ENCODE assay signal across 17 cellular contexts in genomic region chr1:202202500-202203168, GRCh38. TPM values are rescaled to one million over a fixed set of nuclear protein-coding genes. Genes with fewer than 3 reads are reported as not detected.
DNase-seq lines count a peak whose midpoint lies in the region; ATAC-seq, FAIRE-seq and TF ChIP-seq lines count a peak whose summit lies in the region.
"Had no signal": no experiment of that assay in that cellular context is flagged by ENCODE, and none has a peak within 500 bp of the region (broad histone marks: within the 10 kb centered on the region; RNA-seq: fewer than 3 reads in every experiment).

No MANE protein-coding gene starts in this region.

- H3K9me3 Mint-ChIP-seq in natural killer cell treated with Interleukin-12 subunit alpha and Interleukin-12 subunit beta and Interleukin-15 and Interleukin-18, amount 100 ng/mL, for 72 hours: no peaks in the 10 kb centered on the region

- peak overlapping the region; percentile 22 to 75 for H3K27ac Mint-ChIP-seq in natural killer cell treated with Interleukin-12 subunit alpha and Interleukin-12 subunit beta and Interleukin-15 and Interleukin-18, amount 100 ng/mL, for 72 hours

- no peaks in the 10 kb centered on the region for H3K79me2 ChIP-seq in GM12878 (ENCODE audit: control insufficient read depth, insufficient read depth, low read length)

- H3K27me3 Mint-ChIP-seq in natural killer cell treated with Interleukin-12 subunit alpha and Interleukin-12 subunit beta and Interleukin-15 and Interleukin-18, amount 100 ng/mL, for 72 hours: no peaks in the 10 kb centered on the region

- peaks cover 17 to 74% (median 67%) of the 10 kb centered on the region in 10 experiments for H3K4me1 ChIP-seq in BLaER1 treated with 17β-estradiol and CSF1 and Interleukin-3, amounts not matched to agents 10 nM and 100 nM
- H3K4me1 ChIP-seq in GM12878 (ENCODE audit: control insufficient read depth, insufficient read depth, low read length): no peaks in the 10 kb centered on the region
- H3K4me1 ChIP-seq in heart left ventricle: peaks cover 0 to 38% (median 14%) of the 10 kb centered on the region in 12 donors

- TF ChIP-seq RAD21 in GM12878 (IDR thresholded peaks at IDR 0.05; ENCODE audit: insufficient read depth, low read depth, low read length): no peak

- POLR2A ChIA-PET in GM12878 (lab: Charles Lee): no interaction called here

- BruUV-seq in GM12878 (replicated peaks; lab: Mats Ljungman, UMichigan): no TSS peak

- no peaks in the 10 kb centered on the region for H3K36me3 Mint-ChIP-seq in natural killer cell treated with Interleukin-12 subunit alpha and Interleukin-12 subunit beta and Interleukin-15 and Interleukin-18, amount 100 ng/mL, for 72 hours

- TF ChIP-seq POLR2A in GM12878 (IDR thresholded peaks at IDR 0.05; ENCODE audit: low read depth, low read length): no peak
- TF ChIP-seq POLR2A in heart left ventricle (IDR thresholded peaks at IDR 0.05): no peak
- no peak for TF ChIP-seq POLR2A in GM18505 (IDR thresholded peaks at IDR 0.05; ENCODE audit: borderline replicate concordance, extremely low read depth, insufficient read depth, insufficient read length)

- H3K4me3 Mint-ChIP-seq in natural killer cell treated with Interleukin-12 subunit alpha and Interleukin-12 subunit beta and Interleukin-15 and Interleukin-18, amount 100 ng/mL, for 72 hours: no peak overlapping the region

- no peak for DNase-seq in GM12878 (ENCODE audit: low read depth, low spot score)
- peak in 2 of 5 donors; percentile 66 to 72 for DNase-seq in heart left ventricle
- no peak for DNase-seq in natural killer cell treated with Interleukin-12 subunit alpha and Interleukin-12 subunit beta and Interleukin-15 and Interleukin-18, amount 100 ng/mL, for 72 hours (ENCODE audit: low spot score)
- DNase-seq in NCI-H146 (lab: John Stamatoyannopoulos, UW): no peak
- no peak for DNase-seq in midbrain (lab: John Stamatoyannopoulos, UW)
- DNase-seq in RCC 7860 (ENCODE audit: low spot score): no peak
- DNase-seq: COR-L47, DMS153, GM23248, NCI-H1417, NCI-H1930, NCI-H526 treated with DMSO at 0.1 percent for 48 hours, PC-3 had no signal

- no peak for TF ChIP-seq EP300 in GM12878 (IDR thresholded peaks at IDR 0.05; ENCODE audit: borderline replicate concordance in 1 of 2, control insufficient read depth in 1 of 2, low read depth in 2 of 2, low read length in 2 of 2)

- WGBS in GM12878 (ENCODE audit: insufficient coverage, insufficient replicate concordance, low lambda C conversion rate, missing lambda C conversion rate): 64% methylated on average over 7 of the region's 7 CpGs
- WGBS in heart left ventricle, 4 donors: 43 to 57% (median 53%) methylated on average over 7 of the region's 7 CpGs

- H4K20me1 ChIP-seq in BLaER1 treated with 17β-estradiol and CSF1 and Interleukin-3, amounts not matched to agents 10 nM and 100 nM: peaks cover 0 to 5% (median 0%) of the 10 kb centered on the region in 11 experiments; a peak in 1 of 22 replicates
- H4K20me1 ChIP-seq in GM12878 (ENCODE audit: control insufficient read depth, insufficient read depth): no peaks in the 10 kb centered on the region

- in situ Hi-C loops in GM12878 (cut with MboI): no loop called here

- RAD21 ChIA-PET in GM12878 (lab: Charles Lee; ENCODE audit: unreplicated experiment): interaction anchor here (1.1 kb wide), 1 partner anchor 10 kb away, joined by 3 read pairs; no protein-coding TSS in a partner anchor

- SMC1A ChIA-PET in GM12878 (lab: Charles Lee; ENCODE audit: uncharacterized antibody, unreplicated experiment): interaction anchor here (0.6 to 1.1 kb wide), 2 partner anchors 36 to 117 kb away, joined by 3 to 4 read pairs; no protein-coding TSS in a partner anchor

- peaks cover 0 to 13% (median 0%) of the 10 kb centered on the region in 11 experiments; a peak in 2 of 22 replicates for H3K36me3 ChIP-seq in BLaER1 treated with 17β-estradiol and CSF1 and Interleukin-3, amounts not matched to agents 10 nM and 100 nM
- H3K36me3 ChIP-seq in GM12878 (ENCODE audit: control insufficient read depth in 2 of 2, insufficient read depth in 2 of 2, low read length in 1 of 2) (no peaks in the 10 kb centered on the region), heart left ventricle (no peaks in the 10 kb centered on the region)

- H3K4me2 ChIP-seq in BLaER1 treated with 17β-estradiol and CSF1 and Interleukin-3, amounts not matched to agents 10 nM and 100 nM: peak overlapping the region in 8 of 11 experiments; percentile 78 to 98 (median 87); a peak in 16 of 22 replicates
- no peak overlapping the region for H3K4me2 ChIP-seq in GM12878 (ENCODE audit: control insufficient read depth, insufficient read depth)

- H3K4me3 ChIP-seq in BLaER1 treated with 17β-estradiol and CSF1 and Interleukin-3, amounts not matched to agents 10 nM and 100 nM: no peak overlapping the region
- H3K4me3 ChIP-seq in GM12878: no peak overlapping the region
- no peak overlapping the region for H3K4me3 ChIP-seq in heart left ventricle
- H3K4me3 ChIP-seq: GM23248, SK-N-MC had no signal

- ATAC-seq in GM12878: 0 out of 3 replicates have a peak, but pooled peaks have one; percentile 22
- peak; percentile 52 to 71 (median 60) for ATAC-seq in heart left ventricle
- no peak for ATAC-seq in natural killer cell treated with Interleukin-12 subunit alpha and Interleukin-12 subunit beta and Interleukin-15 and Interleukin-18, amount 100 ng/mL, for 72 hours
- ATAC-seq in GM18505 (IDR thresholded peaks at IDR 0.05; ENCODE audit: unreplicated experiment): no peak
- ATAC-seq: PC-3 had no signal

- peaks cover 0 to 4% (median 0%) of the 10 kb centered on the region in 11 experiments; a peak in 4 of 22 replicates for H3K9me3 ChIP-seq in BLaER1 treated with 17β-estradiol and CSF1 and Interleukin-3, amounts not matched to agents 10 nM and 100 nM (replicated peaks in 1 of 11)
- H3K9me3 ChIP-seq in GM12878 (replicated peaks; ENCODE audit: control insufficient read depth, insufficient read depth, low read length) (no peaks in the 10 kb centered on the region), heart left ventricle (no peaks in the 10 kb centered on the region)

- no peak for TF ChIP-seq CTCF in GM12878 (IDR thresholded peaks at IDR 0.05 in 2 of 3, conservative IDR thresholded peaks at IDR 0.05 in 1 of 3; ENCODE audit: control insufficient read depth in 2 of 3, extremely low read depth in 1 of 3, insufficient read depth in 1 of 3, low read depth in 3 of 3, low read length in 3 of 3)
- no peak for TF ChIP-seq CTCF in heart left ventricle (IDR thresholded peaks at IDR 0.05)

- CTCF ChIA-PET in GM12878 (lab: Yijun Ruan, JAX): interaction anchor here (2.0 kb wide), 1 partner anchor 10 kb away, joined by 9 read pairs; the partner anchor contains the start of gene LGR6

- H3K27ac ChIP-seq in BLaER1 treated with 17β-estradiol and CSF1 and Interleukin-3, amounts not matched to agents 10 nM and 100 nM: no peak overlapping the region
- H3K27ac ChIP-seq in GM12878 (ENCODE audit: control insufficient read depth, insufficient read depth) (no peak overlapping the region), heart left ventricle (peak overlapping the region in 8 of 12 donors; percentile 2 to 83 (median 47))
- H3K27ac ChIP-seq: GM23248, SK-N-MC had no signal

- intact Hi-C loops in GM12878 (cut with micrococcal nuclease; ENCODE audit: unreplicated experiment) (no loop called here), heart left ventricle (cut with DNase I) (loop anchor here in 1 of 10 donors (5.0 kb wide), 1 partner anchor 85 kb away; no protein-coding TSS in a partner anchor)

- H2AFZ ChIP-seq in GM12878 (ENCODE audit: control insufficient read depth, low read depth, low read length): no peak overlapping the region
- H2AFZ ChIP-seq: GM23248 had no signal

- FAIRE-seq in GM12878 (lab: Jason Lieb, UNC) (no peak), RCC 7860 (lab: Jason Lieb, UNC) (no peak)
- FAIRE-seq: A204.1 had no signal

- no peak overlapping the region for H3K9ac ChIP-seq in BLaER1 treated with 17β-estradiol and CSF1 and Interleukin-3, amounts not matched to agents 10 nM and 100 nM
- H3K9ac ChIP-seq in GM12878 (ENCODE audit: control insufficient read depth, insufficient read depth, low read length): no peak overlapping the region
- H3K9ac ChIP-seq: GM23248 had no signal

- H3K4me1 Mint-ChIP-seq in natural killer cell treated with Interleukin-12 subunit alpha and Interleukin-12 subunit beta and Interleukin-15 and Interleukin-18, amount 100 ng/mL, for 72 hours (ENCODE audit: low read depth in 2 of 2): peaks cover 33 to 46% of the 10 kb centered on the region in 2 donors

- H3K27me3 ChIP-seq in BLaER1 treated with 17β-estradiol and CSF1 and Interleukin-3, amounts not matched to agents 10 nM and 100 nM: peaks cover 0 to 12% (median 0%) of the 10 kb centered on the region in 11 experiments; a peak in 1 of 22 replicates
- peaks cover 2 to 3% of the 10 kb centered on the region in 2 experiments; a peak in 2 of 4 replicates for H3K27me3 ChIP-seq in GM12878 (replicated peaks in 1 of 2; ENCODE audit: control insufficient read depth in 2 of 2, insufficient read depth in 2 of 2, low read length in 1 of 2)
- H3K27me3 ChIP-seq in heart left ventricle: peaks cover 0 to 6% (median 0%) of the 10 kb centered on the region in 9 donors

RNA-seq across cellular contexts. Expression of gene LGR6, which starts 9.0 kb away (rescaled TPM):
- total RNA-seq in GM12878 (2013; cell fraction: nucleolus; rRNA removed): 0.13 TPM in 1 of 2 replicates, not detected in the other
- total RNA-seq in GM12878 (2014; rRNA removed) (0.05 TPM in 1 of 2 replicates, not detected in the other), GM12878 (2014; rRNA removed; fragmentation: Illumina TruSeq; extraction: Trizol) (not detected in 2 replicates), GM12878 (2021) (not detected in 2 replicates), heart left ventricle (1 to 10 TPM in 6 of 9 donors, under 1 TPM in 3; 0.29 to 3.5 (median 1.8) TPM)
- polyA plus RNA-seq in GM12878 (2011; ENCODE audit: low read depth): not detected
- polyA plus RNA-seq in GM12878 (2011; rRNA removed) (not detected in 2 replicates), GM12878 (2014; fragmentation: Illumina TruSeq; extraction: Trizol) (not detected in 2 replicates), GM12878 (2014; fragmentation: Nextera tagmentation; extraction: Ambion mirVana) (not detected), GM12878 (2014; rRNA removed) (0.04 TPM in 1 of 2 replicates, not detected in the other), GM12878 (2016; fragmentation: Nextera tagmentation; extraction: Ambion mirVana) (not detected), heart left ventricle (1 to 10 TPM; 1.3 to 1.7 TPM)
- 0.01 and 0.05 TPM in 2 replicates for polyA plus RNA-seq in GM12878 (2011; cell fraction: cytosol; rRNA removed)
- 0.12 and 0.19 TPM in 2 replicates for polyA plus RNA-seq in GM12878 (2011; cell fraction: nucleus; rRNA removed)
- polyA plus RNA-seq in GM12878 (2012): 0.04 TPM in 1 of 2 replicates, not detected in the other
- polyA minus RNA-seq in GM12878 (2011; rRNA and poly(A)+ RNA removed): not detected in 2 replicates
- not detected in 2 replicates for polyA minus RNA-seq in GM12878 (2011; cell fraction: cytosol; rRNA and poly(A)+ RNA removed)
- not detected in 2 replicates for polyA minus RNA-seq in GM12878 (2011; cell fraction: nucleus; rRNA and poly(A)+ RNA removed)
- total RNA-seq in natural killer cell treated with Interleukin-12 subunit alpha and Interleukin-12 subunit beta and Interleukin-15 and Interleukin-18, amount 100 ng/mL, for 72 hours: 1 to 10 TPM; 5.8 to 5.9 TPM
- total RNA-seq: GM23248 had no signal
- polyA plus RNA-seq: GM23248 had no signal

RNA-seq across cellular contexts. Expression of gene PTPN7, which starts 42.2 kb away (rescaled TPM):
- 135 and 145 TPM in 2 replicates for total RNA-seq in GM12878 (2013; cell fraction: nucleolus; rRNA removed)
- total RNA-seq in GM12878 (2014; rRNA removed): 95.2 and 111 TPM in 2 replicates
- total RNA-seq in GM12878 (2014; rRNA removed; fragmentation: Illumina TruSeq; extraction: Trizol): 61.6 and 78.5 TPM in 2 replicates
- 99.8 and 102 TPM in 2 replicates for total RNA-seq in GM12878 (2021)
- polyA plus RNA-seq in GM12878 (2011; ENCODE audit: low read depth): 31.0 TPM
- polyA plus RNA-seq in GM12878 (2011; rRNA removed): 74.3 and 91.0 TPM in 2 replicates
- polyA plus RNA-seq in GM12878 (2011; cell fraction: cytosol; rRNA removed): 168 and 186 TPM in 2 replicates
- polyA plus RNA-seq in GM12878 (2011; cell fraction: nucleus; rRNA removed): 173 and 188 TPM in 2 replicates
- 48.5 and 49.9 TPM in 2 replicates for polyA plus RNA-seq in GM12878 (2012)
- 73.7 and 102 TPM in 2 replicates for polyA plus RNA-seq in GM12878 (2014; fragmentation: Illumina TruSeq; extraction: Trizol)
- 10 to 100 TPM in 1 of 2 experiments, 1 to 10 TPM in 1; 7.9 to 14.2 TPM for polyA plus RNA-seq in GM12878 (2014; fragmentation: Nextera tagmentation; extraction: Ambion mirVana)
- 100 and 102 TPM in 2 replicates for polyA plus RNA-seq in GM12878 (2014; rRNA removed)
- polyA plus RNA-seq in GM12878 (2016; fragmentation: Nextera tagmentation; extraction: Ambion mirVana): 100 to 1,000 TPM; 116 to 117 TPM
- polyA minus RNA-seq in GM12878 (2011; rRNA and poly(A)+ RNA removed): 97.4 and 135 TPM in 2 replicates
- 50.4 and 50.5 TPM in 2 replicates for polyA minus RNA-seq in GM12878 (2011; cell fraction: cytosol; rRNA and poly(A)+ RNA removed)
- 50.2 and 85.1 TPM in 2 replicates for polyA minus RNA-seq in GM12878 (2011; cell fraction: nucleus; rRNA and poly(A)+ RNA removed)
- total RNA-seq in heart left ventricle: 10 to 100 TPM in 1 of 9 donors, 1 to 10 TPM in 3, under 1 TPM in 4, not detected in 1; 0.30 to 10.3 (median 0.86) TPM
- polyA plus RNA-seq in heart left ventricle: under 1 TPM; 0.19 to 0.36 TPM
- total RNA-seq in natural killer cell treated with Interleukin-12 subunit alpha and Interleukin-12 subunit beta and Interleukin-15 and Interleukin-18, amount 100 ng/mL, for 72 hours: 100 to 1,000 TPM; 227 to 312 TPM
- total RNA-seq: GM23248, PC-3 had no signal
- polyA plus RNA-seq: GM23248 had no signal

RNA-seq across cellular contexts. Expression of gene ARL8A, which starts 58.1 kb away (rescaled TPM):
- 13.7 and 18.1 TPM in 2 replicates for total RNA-seq in GM12878 (2013; cell fraction: nucleolus; rRNA removed)
- total RNA-seq in GM12878 (2014; rRNA removed): 18.8 and 20.7 TPM in 2 replicates
- total RNA-seq in GM12878 (2014; rRNA removed; fragmentation: Illumina TruSeq; extraction: Trizol): 10.3 and 12.0 TPM in 2 replicates
- total RNA-seq in GM12878 (2021): 30.5 and 33.6 TPM in 2 replicates
- polyA plus RNA-seq in GM12878 (2011; ENCODE audit: low read depth): 23.6 TPM
- polyA plus RNA-seq in GM12878 (2011; rRNA removed): 49.2 and 49.5 TPM in 2 replicates
- 26.9 and 35.2 TPM in 2 replicates for polyA plus RNA-seq in GM12878 (2011; cell fraction: cytosol; rRNA removed)
- polyA plus RNA-seq in GM12878 (2011; cell fraction: nucleus; rRNA removed): 35.2 and 47.4 TPM in 2 replicates
- polyA plus RNA-seq in GM12878 (2012): 21.0 and 42.5 TPM in 2 replicates
- 11.3 and 15.4 TPM in 2 replicates for polyA plus RNA-seq in GM12878 (2014; fragmentation: Illumina TruSeq; extraction: Trizol)
- polyA plus RNA-seq in GM12878 (2014; fragmentation: Nextera tagmentation; extraction: Ambion mirVana): 1 to 10 TPM in 1 of 2 experiments, under 1 TPM in 1; 0.34 to 2.4 TPM
- polyA plus RNA-seq in GM12878 (2014; rRNA removed): 22.8 and 25.7 TPM in 2 replicates
- polyA plus RNA-seq in GM12878 (2016; fragmentation: Nextera tagmentation; extraction: Ambion mirVana): 10 to 100 TPM; 10.8 to 15.4 TPM
- polyA minus RNA-seq in GM12878 (2011; rRNA and poly(A)+ RNA removed): 18.5 and 19.3 TPM in 2 replicates
- 11.0 and 13.8 TPM in 2 replicates for polyA minus RNA-seq in GM12878 (2011; cell fraction: cytosol; rRNA and poly(A)+ RNA removed)
- polyA minus RNA-seq in GM12878 (2011; cell fraction: nucleus; rRNA and poly(A)+ RNA removed): 8.1 and 10.2 TPM in 2 replicates
- 10 to 100 TPM; 33.0 to 86.4 (median 75.6) TPM for total RNA-seq in heart left ventricle
- 10 to 100 TPM; 22.6 to 35.5 TPM for polyA plus RNA-seq in heart left ventricle
- total RNA-seq in natural killer cell treated with Interleukin-12 subunit alpha and Interleukin-12 subunit beta and Interleukin-15 and Interleukin-18, amount 100 ng/mL, for 72 hours: 10 to 100 TPM; 68.0 to 80.0 TPM

Comparison
In these comparisons a context has a peak if more than half of its experiments do, and no peak if none do; other contexts are left out.
1. H3K27ac ChIP-seq: peak in heart left ventricle (8 of 12); none in BLaER1 treated with 17β-estradiol and CSF1 and Interleukin-3, amounts not matched to agents 10 nM and 100 nM (0 of 11) and GM12878 (single experiment).
2. ATAC-seq: peak in GM12878 (single experiment) and heart left ventricle (4 of 4); none in natural killer cell treated with Interleukin-12 subunit alpha and Interleukin-12 subunit beta and Interleukin-15 and Interleukin-18, amount 100 ng/mL, for 72 hours (0 of 2) and GM18505 (single experiment).
3. RNA of gene PTPN7, which starts 42.2 kb away (total RNA-seq): 227 to 312 TPM in natural killer cell treated with Interleukin-12 subunit alpha and Interleukin-12 subunit beta and Interleukin-15 and Interleukin-18, amount 100 ng/mL, for 72 hours and 61.6 to 145 TPM in GM12878; 0.30 to 10.3 TPM in heart left ventricle; every median in the first group is over 4 times any median in the second.